In the genomic region with DNA sequence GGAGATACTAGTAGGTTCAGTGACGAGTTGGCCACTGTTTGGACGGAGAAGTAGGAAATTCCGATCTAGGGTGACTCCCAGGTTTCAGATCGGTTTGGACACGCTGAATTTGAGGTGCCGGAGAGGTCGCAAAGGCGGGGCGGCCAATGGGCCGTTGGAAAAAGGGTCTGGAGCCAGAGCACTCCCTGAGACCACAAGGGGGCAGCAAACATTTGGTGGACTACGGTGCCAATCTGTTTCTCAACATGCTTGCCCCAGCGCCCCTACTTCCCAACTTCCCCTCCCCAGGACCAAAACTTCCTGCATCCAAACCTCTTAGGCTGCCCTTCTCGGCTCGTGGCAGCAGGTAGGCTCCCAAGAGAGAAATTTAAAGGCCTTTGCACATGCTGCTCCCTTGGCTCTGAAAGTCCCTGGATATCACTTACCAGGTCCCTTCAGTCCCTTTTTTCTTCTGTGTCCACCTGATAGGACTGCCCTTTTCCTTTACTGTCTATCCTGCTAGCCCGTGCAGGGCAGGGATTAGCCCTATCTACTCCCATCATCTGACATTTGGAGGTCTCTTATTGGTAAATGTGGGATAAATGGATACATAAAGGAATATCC, we compare ENCODE assay signal across 1 cellular context.
A peak's percentile ranks its signal among the peaks of the same experiment; 100 is the strongest.
TF ChIP-seq lines count a peak whose summit lies in the region.

No MANE protein-coding gene starts in this region.

TF ChIP-seq in H1, 55 proteins besides CTCF, POLR2A, EP300 and RAD21:
- TF ChIP-seq YY1 (IDR thresholded peaks at IDR 0.05; ENCODE audit: low read depth, low read length) (peak; percentile 31; the same call in 1 of the 2 replicates), GABPA (IDR thresholded peaks at IDR 0.05; ENCODE audit: borderline replicate concordance, insufficient read depth, low read length) (peak; percentile 36; the same call in 1 of the 2 replicates), MAX (IDR thresholded peaks at IDR 0.05) (0 out of 2 replicates have a peak, but pooled peaks have one; percentile 20), TAF7 (optimal IDR thresholded peaks at IDR 0.05; ENCODE audit: borderline replicate concordance, low read depth, low read length) (no peak), SIN3A (conservative IDR thresholded peaks at IDR 0.05 in 1 of 2, IDR thresholded peaks at IDR 0.05 in 1 of 2; ENCODE audit: low read depth in 1 of 2, low read length in 2 of 2) (0 out of 4 replicates have a peak, but pooled peaks of 1 of the 2 experiments have one; percentile 28), CHD2 (IDR thresholded peaks at IDR 0.05; ENCODE audit: low read length) (no peak), GTF2F1 (IDR thresholded peaks at IDR 0.05; ENCODE audit: borderline replicate concordance, low read depth, low read length) (no peak), CEBPB (IDR thresholded peaks at IDR 0.05; ENCODE audit: low read depth, low read length) (peak; percentile 17; the same call in 1 of the 2 replicates)
- TF ChIP-seq, protein P1, sequence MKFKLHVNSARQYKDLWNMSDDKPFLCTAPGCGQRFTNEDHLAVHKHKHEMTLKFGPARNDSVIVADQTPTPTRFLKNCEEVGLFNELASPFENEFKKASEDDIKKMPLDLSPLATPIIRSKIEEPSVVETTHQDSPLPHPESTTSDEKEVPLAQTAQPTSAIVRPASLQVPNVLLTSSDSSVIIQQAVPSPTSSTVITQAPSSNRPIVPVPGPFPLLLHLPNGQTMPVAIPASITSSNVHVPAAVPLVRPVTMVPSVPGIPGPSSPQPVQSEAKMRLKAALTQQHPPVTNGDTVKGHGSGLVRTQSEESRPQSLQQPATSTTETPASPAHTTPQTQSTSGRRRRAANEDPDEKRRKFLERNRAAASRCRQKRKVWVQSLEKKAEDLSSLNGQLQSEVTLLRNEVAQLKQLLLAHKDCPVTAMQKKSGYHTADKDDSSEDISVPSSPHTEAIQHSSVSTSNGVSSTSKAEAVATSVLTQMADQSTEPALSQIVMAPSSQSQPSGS (IDR thresholded peaks at IDR 0.05; ENCODE audit: low read length): no peak
